ENCODE assay signal across 8 cellular contexts in genomic region chr3:155131104-155131503, GRCh38. TPM values are rescaled to one million over a fixed set of nuclear protein-coding genes. Genes with fewer than 3 reads are reported as not detected.
DNase-seq lines count a peak whose midpoint lies in the region; ATAC-seq and TF ChIP-seq lines count a peak whose summit lies in the region.

No MANE protein-coding gene starts in this region.

- TF ChIP-seq CTCF in right atrium auricular region (IDR thresholded peaks at IDR 0.05): no peak
- no peak for TF ChIP-seq CTCF in coronary artery (IDR thresholded peaks at IDR 0.05)

- no peaks in the 10 kb centered on the region for H3K36me3 ChIP-seq in right atrium auricular region

- no peak for DNase-seq in Right ventricle myocardium inferior (ENCODE audit: missing footprints)
- no peak for DNase-seq in right atrium auricular region (ENCODE audit: low spot score)
- DNase-seq in erythroblast (lab: John Stamatoyannopoulos, UW): peak; percentile 67 to 87
- no peak for DNase-seq in coronary artery (ENCODE audit: low spot score)
- DNase-seq in activated CD4-positive, alpha-beta T cell treated with anti-CD3 and anti-CD28 coated beads for 48 hours: no peak
- DNase-seq in left lobe of liver (ENCODE audit: low spot score): no peak

- H3K9me3 ChIP-seq in right atrium auricular region: no peaks in the 10 kb centered on the region

- no peak for TF ChIP-seq POLR2A in erythroblast (IDR thresholded peaks at IDR 0.05; ENCODE audit: low read length)

- H3K4me3 ChIP-seq in right atrium auricular region (no peak overlapping the region), coronary artery (no peak overlapping the region)

- no peaks in the 10 kb centered on the region for H3K4me1 ChIP-seq in right atrium auricular region

- no peak overlapping the region for H3K27ac ChIP-seq in right atrium auricular region
- H3K27ac ChIP-seq in coronary artery: no peak overlapping the region

- intact Hi-C loops in Right ventricle myocardium inferior (cut with DNase I): no loop called here

- ATAC-seq in Right ventricle myocardium inferior: peak; percentile 54
- ATAC-seq in HG03442 (IDR thresholded peaks at IDR 0.05; ENCODE audit: unreplicated experiment): peak; percentile 97
- no peak for ATAC-seq in HG03175 (IDR thresholded peaks at IDR 0.05; ENCODE audit: unreplicated experiment)
- no peak for ATAC-seq in left lobe of liver

- no peaks in the 10 kb centered on the region for H3K27me3 ChIP-seq in right atrium auricular region

RNA-seq across cellular contexts. Expression of gene MME, which starts 51.0 kb away (rescaled TPM):
- total RNA-seq in Right ventricle myocardium inferior: 4.8 TPM
- total RNA-seq in right atrium auricular region: 1 to 10 TPM in 1 of 2 donors, under 1 TPM in 1; 0.96 to 2.8 TPM
- 66.3 TPM for total RNA-seq in left lobe of liver

Comparison
In these comparisons a context has a peak if more than half of its experiments do, and no peak if none do; other contexts are left out.
1. ATAC-seq: peak in Right ventricle myocardium inferior (single experiment) and HG03442 (single experiment); none in HG03175 (single experiment) and left lobe of liver (single experiment).
2. DNase-seq: peak in erythroblast (2 of 2); none in Right ventricle myocardium inferior (single experiment), right atrium auricular region (single experiment), coronary artery (single experiment), activated CD4-positive, alpha-beta T cell treated with anti-CD3 and anti-CD28 coated beads for 48 hours (single experiment) and left lobe of liver (single experiment).
3. RNA of gene MME, which starts 51.0 kb away (total RNA-seq): 66.3 TPM in left lobe of liver (single experiment); 4.8 TPM in Right ventricle myocardium inferior (single experiment) and 0.96 to 2.8 TPM in right atrium auricular region; every median in the first group is over 10 times any median in the second.